ENCODE assay signal across 1 cellular context in genomic region chr17:60971515-60972369, GRCh38.
TF ChIP-seq lines count a peak whose summit lies in the region.

No MANE protein-coding gene starts in this region.

TF ChIP-seq in GM12878, 131 proteins besides CTCF, POLR2A, EP300 and RAD21 (continued from another document):
- no peak for TF ChIP-seq ELK1 (IDR thresholded peaks at IDR 0.05; ENCODE audit: low read depth, low read length)
